Comparison of ENCODE assay signal across 1 cellular context in the genomic region with DNA sequence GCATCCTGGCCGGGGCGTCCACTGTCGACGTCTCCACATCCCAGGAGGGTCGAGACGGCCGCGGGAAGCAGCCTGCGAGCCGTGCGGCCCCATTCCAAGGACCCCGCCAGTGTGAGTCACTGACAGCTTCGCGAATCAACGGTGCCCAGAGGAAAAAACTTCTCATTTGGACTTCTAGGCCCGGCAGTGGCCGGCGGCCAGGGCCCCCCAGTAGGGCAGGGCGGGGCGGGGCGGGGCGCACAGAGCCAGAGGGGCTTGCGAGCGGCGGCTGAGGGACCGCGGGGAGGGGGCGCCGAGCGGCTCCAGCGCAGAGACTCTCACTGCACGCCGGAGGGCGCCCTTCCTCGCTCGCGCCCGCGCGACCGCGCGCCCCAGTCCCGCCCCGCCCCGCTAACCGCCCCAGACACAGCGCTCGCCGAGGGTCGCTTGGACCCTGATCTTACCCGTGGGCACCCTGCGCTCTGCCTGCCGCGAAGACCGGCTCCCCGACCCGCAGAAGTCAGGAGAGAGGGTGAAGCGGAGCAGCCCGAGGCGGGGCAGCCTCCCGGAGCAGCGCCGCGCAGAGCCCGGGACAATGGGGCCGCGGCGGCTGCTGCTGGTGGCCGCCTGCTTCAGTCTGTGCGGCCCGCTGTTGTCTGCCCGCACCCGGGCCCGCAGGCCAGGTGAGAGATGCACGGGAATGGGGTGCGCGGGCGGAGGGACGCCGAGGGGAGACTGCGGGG.
TF ChIP-seq lines count a peak whose summit lies in the region.

A gene (plus strand): TSS at position 393 of the 722 bp plus-strand sequence. CDS start 182 bp downstream, at position 575.

TF ChIP-seq in neural cell, 6 proteins besides CTCF, POLR2A, EP300 and RAD21 (continued from another document):
- TF ChIP-seq, protein P1, sequence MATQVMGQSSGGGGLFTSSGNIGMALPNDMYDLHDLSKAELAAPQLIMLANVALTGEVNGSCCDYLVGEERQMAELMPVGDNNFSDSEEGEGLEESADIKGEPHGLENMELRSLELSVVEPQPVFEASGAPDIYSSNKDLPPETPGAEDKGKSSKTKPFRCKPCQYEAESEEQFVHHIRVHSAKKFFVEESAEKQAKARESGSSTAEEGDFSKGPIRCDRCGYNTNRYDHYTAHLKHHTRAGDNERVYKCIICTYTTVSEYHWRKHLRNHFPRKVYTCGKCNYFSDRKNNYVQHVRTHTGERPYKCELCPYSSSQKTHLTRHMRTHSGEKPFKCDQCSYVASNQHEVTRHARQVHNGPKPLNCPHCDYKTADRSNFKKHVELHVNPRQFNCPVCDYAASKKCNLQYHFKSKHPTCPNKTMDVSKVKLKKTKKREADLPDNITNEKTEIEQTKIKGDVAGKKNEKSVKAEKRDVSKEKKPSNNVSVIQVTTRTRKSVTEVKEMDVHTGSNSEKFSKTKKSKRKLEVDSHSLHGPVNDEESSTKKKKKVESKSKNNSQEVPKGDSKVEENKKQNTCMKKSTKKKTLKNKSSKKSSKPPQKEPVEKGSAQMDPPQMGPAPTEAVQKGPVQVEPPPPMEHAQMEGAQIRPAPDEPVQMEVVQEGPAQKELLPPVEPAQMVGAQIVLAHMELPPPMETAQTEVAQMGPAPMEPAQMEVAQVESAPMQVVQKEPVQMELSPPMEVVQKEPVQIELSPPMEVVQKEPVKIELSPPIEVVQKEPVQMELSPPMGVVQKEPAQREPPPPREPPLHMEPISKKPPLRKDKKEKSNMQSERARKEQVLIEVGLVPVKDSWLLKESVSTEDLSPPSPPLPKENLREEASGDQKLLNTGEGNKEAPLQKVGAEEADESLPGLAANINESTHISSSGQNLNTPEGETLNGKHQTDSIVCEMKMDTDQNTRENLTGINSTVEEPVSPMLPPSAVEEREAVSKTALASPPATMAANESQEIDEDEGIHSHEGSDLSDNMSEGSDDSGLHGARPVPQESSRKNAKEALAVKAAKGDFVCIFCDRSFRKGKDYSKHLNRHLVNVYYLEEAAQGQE (IDR thresholded peaks at IDR 0.05; ENCODE audit: borderline replicate concordance), result peak; percentile 76
- TF ChIP-seq SMC3 (conservative IDR thresholded peaks at IDR 0.05; ENCODE audit: poor library complexity) (peak; percentile 66), EZH2 (IDR thresholded peaks at IDR 0.05; ENCODE audit: borderline replicate concordance, insufficient read depth, low read length, poor library complexity, severe bottlenecking) (no peak)
